ENCODE assay signal across 20 cellular contexts in the genomic region with DNA sequence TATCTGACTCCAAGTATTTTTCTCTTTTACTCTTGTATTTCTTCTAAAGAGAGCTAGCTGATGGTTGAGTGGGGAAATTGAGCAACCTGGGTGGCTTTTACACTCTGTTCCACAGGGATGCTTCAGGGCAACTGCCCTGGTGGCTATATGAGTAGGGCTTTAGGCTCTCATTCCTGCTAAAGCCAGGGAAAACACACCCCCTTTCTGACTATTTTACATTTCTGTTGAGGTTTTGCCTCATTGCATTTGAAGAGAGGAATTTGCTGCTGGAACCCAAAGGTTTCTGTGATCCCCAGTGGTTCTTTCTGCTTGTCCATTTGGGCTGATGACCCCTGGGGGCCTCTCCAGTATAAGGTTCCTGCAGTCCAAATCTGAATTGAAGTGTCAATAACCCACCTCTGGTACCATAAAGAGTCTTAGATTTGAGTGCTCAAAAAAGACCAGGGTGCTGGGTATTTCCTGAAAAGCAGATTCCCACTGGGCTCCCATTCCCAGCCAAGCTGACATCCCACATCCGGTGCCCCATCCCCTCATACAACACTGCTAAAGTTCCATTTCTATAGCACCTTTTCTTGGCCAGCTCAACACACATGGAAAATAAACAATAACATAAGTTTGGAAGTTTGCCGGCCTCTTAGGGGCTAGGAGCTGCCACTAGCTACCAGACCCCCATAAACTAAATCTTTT. TPM values are rescaled to one million over a fixed set of nuclear protein-coding genes. Genes with fewer than 3 reads are reported as not detected.
"Had no signal": no experiment of that assay in that cellular context is flagged by ENCODE, and none has a peak within 500 bp of the region (broad histone marks: within the 10 kb centered on the region; RNA-seq: fewer than 3 reads in every experiment).

No MANE protein-coding gene starts in this region.

- FAIRE-seq: keratinocyte had no signal

- H3K36me3 ChIP-seq: transverse colon had no signal

- H3K9ac ChIP-seq: parathyroid adenoma had no signal

- H2AFZ ChIP-seq: parathyroid adenoma had no signal

- H3K4me1 ChIP-seq: heart left ventricle, psoas muscle, stomach, transverse colon had no signal

- ATAC-seq: heart left ventricle; left cardiac atrium; left ventricle myocardium superior; naive thymus-derived CD4-positive, alpha-beta T cell; psoas muscle; sciatic nerve had no signal

- H3K27me3 ChIP-seq: heart left ventricle, stomach, transverse colon had no signal

- H3K4me3 ChIP-seq: coronary artery, heart left ventricle, lung, psoas muscle, stomach, thoracic aorta, transverse colon had no signal

- DNase-seq: effector CD4-positive, alpha-beta T cell; foreskin melanocyte; heart left ventricle; hippocampal formation; immature natural killer cell; left cardiac atrium; left ventricle myocardium superior; naive thymus-derived CD4-positive, alpha-beta T cell; nephron progenitor cell; psoas muscle; stimulated activated naive CD4-positive, alpha-beta T cell; stomach; substantia nigra; transverse colon had no signal

- H3K9me3 ChIP-seq: heart left ventricle, psoas muscle, stomach, thoracic aorta, transverse colon had no signal

- H3K27ac ChIP-seq: coronary artery, heart left ventricle, parathyroid adenoma, psoas muscle, stomach, thoracic aorta, transverse colon had no signal

RNA-seq across cellular contexts. Expression of a gene that starts 59.5 kb away (rescaled TPM):
- polyA plus RNA-seq: immature natural killer cell had no signal
